Comparison of ENCODE assay signal across 8 cellular contexts in the genomic region with DNA sequence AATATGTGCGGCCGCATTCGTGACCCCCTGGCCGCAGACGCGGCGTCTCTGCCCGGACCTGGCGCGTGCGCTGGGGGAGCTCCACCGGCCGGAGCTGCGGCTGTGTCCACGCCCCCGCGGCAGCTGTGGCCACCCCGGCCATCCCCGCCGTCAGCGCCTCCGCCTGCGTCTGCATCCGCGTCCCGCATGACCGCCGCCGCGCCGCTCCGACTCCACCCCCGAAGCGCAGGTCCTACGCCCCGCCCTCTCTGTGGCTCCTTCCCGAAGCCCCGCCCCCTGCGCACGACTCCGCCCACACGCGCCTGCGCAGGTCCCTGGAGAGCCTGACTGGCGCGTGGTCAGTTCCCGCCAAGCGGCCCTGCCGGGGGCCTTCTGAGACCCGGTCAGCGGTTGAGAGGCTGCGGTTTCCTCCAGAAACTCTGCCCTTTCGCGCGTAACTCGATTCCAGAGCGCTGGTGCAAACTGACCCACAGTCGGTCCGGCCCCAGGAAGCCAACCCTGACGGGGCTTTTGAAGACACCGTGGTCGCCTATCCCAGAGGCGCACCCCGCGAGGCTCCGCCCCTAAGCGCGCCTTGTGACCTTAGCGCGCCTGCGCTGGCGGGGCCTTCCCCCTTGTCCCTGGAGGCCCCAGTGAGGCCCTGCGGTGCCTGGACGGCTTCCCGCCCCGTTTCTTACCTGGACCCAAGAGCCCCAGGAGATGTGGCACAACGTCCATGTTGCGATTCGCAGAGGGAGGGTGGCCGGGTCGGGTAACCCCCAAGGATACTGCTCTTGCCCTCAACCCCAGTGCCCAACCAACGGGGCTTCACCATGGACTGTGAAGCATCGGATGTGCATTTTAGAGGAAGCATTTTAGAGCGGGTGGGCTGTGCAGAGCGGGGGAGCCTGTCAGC. TPM values are rescaled to one million over a fixed set of nuclear protein-coding genes. Genes with fewer than 3 reads are reported as not detected.
A peak's percentile ranks its signal among the peaks of the same experiment; 100 is the strongest.
DNase-seq lines count a peak whose midpoint lies in the region; ATAC-seq and TF ChIP-seq lines count a peak whose summit lies in the region.

LAGE3 (minus strand) TSS at position 554 of the 895 bp plus-strand sequence; CDS start at position 188, 366 bp downstream.

- peak within 1 kb of the TSS; percentile 79 for H3K27ac Mint-ChIP-seq in activated CD4-positive, alpha-beta memory T cell treated with anti-CD3 and anti-CD28 coated beads, Interleukin-2, amount 10 ng/mL, durations not matched to agents 7 days and 5 days

- H3K27me3 ChIP-seq in duodenal mucosa (ENCODE audit: control insufficient read depth in 1 of 2, insufficient read depth in 2 of 2, low read length in 2 of 2) (no peaks in the 10 kb centered on the region), lung (ENCODE audit: control insufficient read depth, insufficient read depth) (no peaks in the 10 kb centered on the region)

- peak within 1 kb of the TSS; percentile 48 to 54 for H3K9ac ChIP-seq in duodenal mucosa (ENCODE audit: low read depth in 1 of 2, low read length in 2 of 2)

- peak within 1 kb of the TSS; percentile 54 to 60 for H3K4me3 ChIP-seq in duodenal mucosa (ENCODE audit: low read depth in 1 of 2, low read length in 2 of 2)
- H3K4me3 ChIP-seq in lung, result peak within 1 kb of the TSS; percentile 17

- no peaks in the 10 kb centered on the region for H3K36me3 ChIP-seq in duodenal mucosa (ENCODE audit: control insufficient read depth in 1 of 2, insufficient read depth in 2 of 2, low read length in 2 of 2)
- peaks cover 0 to 2% of the 10 kb centered on the region in 2 donors for H3K36me3 ChIP-seq in lung (ENCODE audit: control insufficient read depth in 2 of 2, insufficient read depth in 2 of 2, low read length in 2 of 2)

- 2 to 38% methylated on average over 38 to 85 of the region's 85 CpGs for WGBS in lung, 2 donors

- POLR2A ChIA-PET in activated CD4-positive, alpha-beta memory T cell treated with anti-CD3 and anti-CD28 coated beads, Interleukin-2, amount 10 ng/mL, durations not matched to agents 7 days and 5 days (lab: Charles Lee), result interaction anchor here (1.0 to 5.8 kb wide), 4 partner anchors 11 to 80 kb away, joined by 3 to 27 read pairs (median 8); partner anchors contain the start of genes RPL10 and SLC10A3

- peaks cover 0 to 11% of the 10 kb centered on the region in 2 donors for H3K4me1 ChIP-seq in duodenal mucosa (ENCODE audit: control insufficient read depth in 1 of 2, insufficient read depth in 2 of 2, low read length in 2 of 2)
- no peaks in the 10 kb centered on the region for H3K4me1 ChIP-seq in lung (ENCODE audit: control insufficient read depth in 2 of 2, insufficient read depth in 2 of 2, low read length in 2 of 2)

- peaks cover 6% of the 10 kb centered on the region for H3K36me3 Mint-ChIP-seq in activated CD4-positive, alpha-beta memory T cell treated with anti-CD3 and anti-CD28 coated beads, Interleukin-2, amount 10 ng/mL, durations not matched to agents 7 days and 5 days (ENCODE audit: low read depth)

- no peaks in the 10 kb centered on the region for H3K27me3 Mint-ChIP-seq in activated CD4-positive, alpha-beta memory T cell treated with anti-CD3 and anti-CD28 coated beads, Interleukin-2, amount 10 ng/mL, durations not matched to agents 7 days and 5 days

- H3K9me3 Mint-ChIP-seq in activated CD4-positive, alpha-beta memory T cell treated with anti-CD3 and anti-CD28 coated beads, Interleukin-2, amount 10 ng/mL, durations not matched to agents 7 days and 5 days, result no peaks in the 10 kb centered on the region

- H3K4me1 Mint-ChIP-seq in activated CD4-positive, alpha-beta memory T cell treated with anti-CD3 and anti-CD28 coated beads, Interleukin-2, amount 10 ng/mL, durations not matched to agents 7 days and 5 days, result peaks cover 30% of the 10 kb centered on the region

- DNase-seq in NCI-H748 treated with DMSO at 0.1 percent for 48 hours (lab: John Stamatoyannopoulos, UW), result peak; percentile 88
- DNase-seq in activated CD4-positive, alpha-beta memory T cell treated with anti-CD3 and anti-CD28 coated beads, Interleukin-2, amount 10 ng/mL, durations not matched to agents 7 days and 5 days, result peak; percentile 95
- DNase-seq in lung (ENCODE audit: low spot score), result peak; percentile 91
- peak; percentile 80 to 92 (median 84) for DNase-seq in stimulated activated CD4-positive, alpha-beta T cell treated with anti-CD3 and anti-CD28 coated beads, TNF-alpha, amount 100 ng/mL, for 24 hours (ENCODE audit: low read depth in 3 of 3)

- TF ChIP-seq CTCF in C4-2B (conservative IDR thresholded peaks at IDR 0.05), result no peak
- no peak for TF ChIP-seq CTCF in lung (IDR thresholded peaks at IDR 0.05; ENCODE audit: control extremely low read depth, extremely low read depth)

- CTCF ChIA-PET in activated CD4-positive, alpha-beta memory T cell treated with anti-CD3 and anti-CD28 coated beads, Interleukin-2, amount 10 ng/mL, durations not matched to agents 7 days and 5 days (lab: Charles Lee), result interaction anchor here (1.3 kb wide), 1 partner anchor 80 kb away, joined by 3 read pairs; the partner anchor contains the start of gene RPL10

- ATAC-seq in GM19395 (IDR thresholded peaks at IDR 0.05; ENCODE audit: unreplicated experiment) (peak; percentile 86), HG03558 (IDR thresholded peaks at IDR 0.05; ENCODE audit: extremely low read depth, unreplicated experiment) (peak; percentile 66), lung (ENCODE audit: insufficient read depth, low FRiP score) (peak; percentile 91)

- H3K4me3 Mint-ChIP-seq in activated CD4-positive, alpha-beta memory T cell treated with anti-CD3 and anti-CD28 coated beads, Interleukin-2, amount 10 ng/mL, durations not matched to agents 7 days and 5 days, result peak within 1 kb of the TSS; percentile 76

- H3K27ac ChIP-seq in C4-2B, result peak within 1 kb of the TSS; percentile 92
- H3K27ac ChIP-seq in duodenal mucosa (ENCODE audit: low read depth, low read length), result peak within 1 kb of the TSS; percentile 62
- H3K27ac ChIP-seq in lung (ENCODE audit: low read depth in 1 of 2, low read length in 1 of 2), result peak within 1 kb of the TSS; percentile 78 to 81

- H3K9me3 ChIP-seq in duodenal mucosa (ENCODE audit: control insufficient read depth in 1 of 2, low read length in 2 of 2), result no peaks in the 10 kb centered on the region
- H3K9me3 ChIP-seq in lung (ENCODE audit: control insufficient read depth in 2 of 2, insufficient read depth in 1 of 2, low read length in 1 of 2), result peaks cover 0 to 2% of the 10 kb centered on the region in 2 donors

RNA-seq across cellular contexts. Expression of gene LAGE3, which starts in this region (rescaled TPM):
- 10 to 100 TPM; 28.1 to 29.9 TPM for total RNA-seq in activated CD4-positive, alpha-beta memory T cell treated with anti-CD3 and anti-CD28 coated beads, Interleukin-2, amount 10 ng/mL, durations not matched to agents 7 days and 5 days
- total RNA-seq in lung, result 10 to 100 TPM; 10.3 to 26.4 TPM
- polyA plus RNA-seq in lung, result 10 to 100 TPM; 21.5 to 32.0 TPM

Comparison
In these comparisons a context has a peak if more than half of its experiments do, and no peak if none do; other contexts are left out.
1. Peak in every context shown above with its lines: DNase-seq, ATAC-seq, H3K4me3 ChIP-seq and H3K27ac ChIP-seq.